ENCODE assay signal across 1 cellular context in the genomic region with DNA sequence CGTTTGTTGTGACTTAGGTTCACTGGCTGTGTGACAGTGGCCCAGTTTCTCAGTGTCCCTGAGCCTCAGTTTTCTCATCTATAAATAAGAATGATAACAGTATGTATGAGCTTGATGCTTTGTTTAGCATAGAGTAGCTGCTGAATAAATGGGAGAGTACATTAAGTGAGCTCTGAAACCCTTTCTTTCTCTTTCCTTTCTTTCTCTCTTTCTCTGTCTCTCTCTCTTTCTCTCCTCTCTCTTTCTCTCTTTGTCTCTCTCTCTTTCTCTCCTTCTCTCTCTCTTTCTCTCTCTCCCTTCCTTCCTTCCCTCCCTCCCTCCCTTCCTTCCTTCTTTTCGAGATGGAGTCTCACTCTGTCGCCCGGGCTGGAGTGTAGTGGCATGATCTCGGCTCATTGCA.
TF ChIP-seq lines count a peak whose summit lies in the region.

No MANE protein-coding gene starts in this region.

TF ChIP-seq in endothelial cell of umbilical vein, 7 proteins besides CTCF, POLR2A, EP300 and RAD21:
- TF ChIP-seq GATA2 (IDR thresholded peaks at IDR 0.05; ENCODE audit: insufficient read depth, insufficient read length, low read depth, low read length) (no peak), MYC (IDR thresholded peaks at IDR 0.05; ENCODE audit: low read depth, low read length) (no peak), POLR2AphosphoS5 (IDR thresholded peaks at IDR 0.05; ENCODE audit: insufficient read depth, low read depth, low read length) (no peak), EZH2 (IDR thresholded peaks at IDR 0.05; ENCODE audit: borderline replicate concordance, low read depth, low read length, severe bottlenecking) (no peak), JUN (IDR thresholded peaks at IDR 0.05; ENCODE audit: borderline replicate concordance, insufficient read depth, insufficient read length, low read depth) (no peak), FOS (IDR thresholded peaks at IDR 0.05; ENCODE audit: borderline replicate concordance, insufficient read depth, low read length) (no peak)
- TF ChIP-seq, protein P1, sequence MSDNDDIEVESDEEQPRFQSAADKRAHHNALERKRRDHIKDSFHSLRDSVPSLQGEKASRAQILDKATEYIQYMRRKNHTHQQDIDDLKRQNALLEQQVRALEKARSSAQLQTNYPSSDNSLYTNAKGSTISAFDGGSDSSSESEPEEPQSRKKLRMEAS (IDR thresholded peaks at IDR 0.05; ENCODE audit: insufficient read depth, insufficient read length) = no peak
